In the genomic region with DNA sequence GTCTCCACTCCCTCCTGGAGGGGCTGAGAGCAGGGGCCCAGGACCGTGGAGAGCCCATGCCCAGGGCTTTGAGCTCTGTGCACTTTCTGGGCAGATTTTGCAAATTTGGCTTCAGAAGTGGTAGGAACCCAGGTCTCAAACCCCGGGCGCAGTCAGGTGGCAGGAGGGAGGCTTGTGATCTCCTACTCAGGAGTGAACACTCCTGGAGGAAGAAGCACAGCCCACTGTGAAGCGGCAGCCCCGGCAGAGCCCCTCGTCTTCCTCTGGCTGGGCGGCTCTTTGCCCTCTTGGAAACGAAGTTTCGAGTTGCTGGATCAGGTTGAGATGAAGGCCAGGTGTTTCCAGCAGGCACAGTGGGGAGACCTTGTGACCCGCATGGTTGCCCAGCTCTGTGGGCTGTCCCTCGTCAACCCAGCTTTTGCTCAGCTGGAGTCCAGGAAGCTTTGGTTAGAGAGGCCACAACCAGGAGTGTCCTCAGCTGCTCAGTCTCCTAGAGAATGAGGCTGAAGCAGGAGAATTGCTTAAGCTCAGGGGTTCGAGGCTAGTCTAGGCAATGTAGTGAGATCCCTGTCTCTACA, we compare ENCODE assay signal across 16 cellular contexts. TPM values are rescaled to one million over a fixed set of nuclear protein-coding genes. Genes with fewer than 3 reads are reported as not detected.
A peak's percentile ranks its signal among the peaks of the same experiment; 100 is the strongest.
DNase-seq lines count a peak whose midpoint lies in the region; ATAC-seq, FAIRE-seq and TF ChIP-seq lines count a peak whose summit lies in the region.
"Had no signal": no experiment of that assay in that cellular context is flagged by ENCODE, and none has a peak within 500 bp of the region (broad histone marks: within the 10 kb centered on the region; RNA-seq: fewer than 3 reads in every experiment).

No MANE protein-coding gene starts in this region.

- H3K4me3 ChIP-seq in NB4 (ENCODE audit: low read depth, low read length) (no peak overlapping the region), body of pancreas (no peak overlapping the region), pancreas (no peak overlapping the region)
- H3K4me3 ChIP-seq: PC-9 had no signal

- H3K27ac ChIP-seq in body of pancreas (peak overlapping the region; percentile 30 to 89 (median 69)), pancreas (peak overlapping the region; percentile 17 to 95 (median 72))
- H3K27ac ChIP-seq: 22Rv1, PC-9 had no signal

- H3K4me1 ChIP-seq in body of pancreas (peaks cover 73% of the 10 kb centered on the region), pancreas (peaks cover 19 to 55% (median 50%) of the 10 kb centered on the region in 3 donors)

- FAIRE-seq in pancreas (lab: Jason Lieb, UNC) = no peak

- ATAC-seq in body of pancreas (no peak), pancreas (peak in 3 of 4 donors; percentile 11 to 33 (median 17))

- H3K27me3 ChIP-seq in body of pancreas (no peaks in the 10 kb centered on the region), pancreas (no peaks in the 10 kb centered on the region)

- peak; percentile 13 for DNase-seq in DMS79 (lab: John Stamatoyannopoulos, UW)
- DNase-seq in DMS79 treated with DMSO at 0.1 percent for 48 hours (lab: John Stamatoyannopoulos, UW) = no peak
- peak; percentile 12 for DNase-seq in NB4 (ENCODE audit: low read depth)
- DNase-seq in body of pancreas = peak in 2 of 4 donors; percentile 59 to 68
- DNase-seq in pancreas = peak in 3 of 6 donors; percentile 29 to 71 (median 45)
- no peak for DNase-seq in NCI-H128 (lab: John Stamatoyannopoulos, UW; ENCODE audit: unreplicated experiment)
- no peak for DNase-seq in NCI-H1105 (lab: John Stamatoyannopoulos, UW)
- no peak for DNase-seq in NCI-H345 (lab: John Stamatoyannopoulos, UW)
- DNase-seq: DMS153, HCEC 1CT, NCI-H1694 treated with DMSO at 0.1 percent for 48 hours, NCI-H2171, NCI-H524 treated with DMSO at 0.1 percent for 48 hours, PC-9 had no signal

- TF ChIP-seq POLR2A in NB4 (IDR thresholded peaks at IDR 0.05; ENCODE audit: extremely low read depth, insufficient read length) (no peak), body of pancreas (IDR thresholded peaks at IDR 0.05) (no peak)

- H3K9me3 ChIP-seq in body of pancreas (no peaks in the 10 kb centered on the region), pancreas (no peaks in the 10 kb centered on the region)

- intact Hi-C loops in body of pancreas (cut with DNase I) = no loop called here
- intact Hi-C loops in pancreas (cut with DNase I) = loop anchor here in 1 of 3 donors (5.0 kb wide), 1 partner anchor 35 kb away; no protein-coding TSS in a partner anchor

- 40 to 68% methylated on average over 8 to 12 of the region's 12 CpGs for WGBS in body of pancreas, 2 donors
- WGBS in pancreas, 2 donors = 51 to 58% methylated on average over 12 of the region's 12 CpGs

- H3K36me3 ChIP-seq in body of pancreas (replicated peaks in 1 of 2; ENCODE audit: insufficient read depth in 1 of 2, low read depth in 2 of 2) (no peaks in the 10 kb centered on the region), pancreas (peaks cover 0 to 5% (median 0%) of the 10 kb centered on the region in 3 donors)

- no peak for TF ChIP-seq CTCF in NB4 (IDR thresholded peaks at IDR 0.05; ENCODE audit: low read depth, low read length)
- no peak for TF ChIP-seq CTCF in body of pancreas (IDR thresholded peaks at IDR 0.05)
- TF ChIP-seq CTCF in pancreas (IDR thresholded peaks at IDR 0.05) = no peak

RNA-seq across cellular contexts. Expression of gene WNK2, which starts 48.5 kb away (rescaled TPM):
- total RNA-seq in body of pancreas (100 to 1,000 TPM in 1 of 2 donors, 10 to 100 TPM in 1; 85.4 to 173 TPM), pancreas (100 to 1,000 TPM in 1 of 6 donors, 10 to 100 TPM in 5; 53.5 to 114 (median 89.4) TPM)
- polyA plus RNA-seq in pancreas = 100 to 1,000 TPM in 1 of 2 donors, 10 to 100 TPM in 1; 77.4 to 121 TPM
- polyA plus RNA-seq: BJ had no signal

Comparison
In these comparisons a context has a peak if more than half of its experiments do, and no peak if none do; other contexts are left out.
1. DNase-seq: peak in DMS79 (single experiment) and NB4 (single experiment); none in DMS79 treated with DMSO at 0.1 percent for 48 hours (single experiment), NCI-H128 (single experiment), NCI-H1105 (single experiment) and NCI-H345 (single experiment).